9 cellular contexts compared by ENCODE assay signal in the genomic region with DNA sequence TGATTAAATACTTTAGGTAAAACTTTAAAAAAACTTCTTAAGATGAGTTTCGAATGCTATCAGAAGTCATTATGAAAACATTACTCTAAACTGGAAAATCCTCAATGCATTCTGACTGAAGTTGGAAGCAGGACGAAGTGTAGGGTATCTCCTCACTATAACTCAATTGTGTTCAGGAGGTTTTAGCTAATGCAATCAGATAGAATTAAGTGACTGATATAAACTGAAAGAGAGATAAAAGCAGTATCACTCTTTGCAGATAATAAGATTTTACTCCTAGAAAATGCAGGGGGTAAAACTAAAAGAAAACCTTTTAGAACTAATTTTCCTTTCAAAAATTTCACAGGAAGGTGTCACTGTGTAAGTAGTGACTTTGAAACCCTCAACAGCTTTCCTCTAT. TPM values are rescaled to one million over a fixed set of nuclear protein-coding genes. Genes with fewer than 3 reads are reported as not detected.
"Had no signal": no experiment of that assay in that cellular context is flagged by ENCODE, and none has a peak within 500 bp of the region (broad histone marks: within the 10 kb centered on the region; RNA-seq: fewer than 3 reads in every experiment).

No MANE protein-coding gene starts in this region.

- ATAC-seq: HepG2, K562 had no signal

- H3K27ac ChIP-seq: HL-60 had no signal

- H3K36me3 Mint-ChIP-seq: IgD-negative memory B cell had no signal

- DNase-seq: IMR-90, KBM-7, KG1 had no signal

- H3K4me3 ChIP-seq: K562 had no signal

- H3K4me1 Mint-ChIP-seq: IgD-negative memory B cell had no signal

- H3K27ac Mint-ChIP-seq: IgD-negative memory B cell had no signal

- H3K27me3 Mint-ChIP-seq: IgD-negative memory B cell had no signal

- H3K4me3 Mint-ChIP-seq: IgD-negative memory B cell had no signal

RNA-seq across cellular contexts. Expression of gene TAS2R1, which starts 22.1 kb away (rescaled TPM):
- total RNA-seq: HepG2, HT-29, HT1080, IMR-90, K562 had no signal
- polyA plus RNA-seq: HepG2, IgD-negative memory B cell, IMR-90, K562 had no signal
